In genomic region chr14:104659764-104660523, GRCh38 we compare ENCODE assay signal across 18 cellular contexts. TPM values are rescaled to one million over a fixed set of nuclear protein-coding genes. Genes with fewer than 3 reads are reported as not detected.
DNase-seq lines count a peak whose midpoint lies in the region; FAIRE-seq and TF ChIP-seq lines count a peak whose summit lies in the region.
"Had no signal": no experiment of that assay in that cellular context is flagged by ENCODE, and none has a peak within 500 bp of the region (broad histone marks: within the 10 kb centered on the region; RNA-seq: fewer than 3 reads in every experiment).

No MANE protein-coding gene starts in this region.

- H3K9ac ChIP-seq in BLaER1 = peak overlapping the region; percentile 78

- no peak for TF ChIP-seq POLR2A in esophagus muscularis mucosa (IDR thresholded peaks at IDR 0.05; ENCODE audit: low read depth)

- H3K36me3 ChIP-seq in BLaER1 = no peaks in the 10 kb centered on the region; the same call in 1 of the 2 replicates
- no peaks in the 10 kb centered on the region for H3K36me3 ChIP-seq in esophagus muscularis mucosa
- H3K36me3 ChIP-seq: SJSA1, tibial nerve had no signal

- intact Hi-C loops in esophagus muscularis mucosa (cut with DNase I) = no loop called here

- H3K27ac ChIP-seq in BLaER1 (peak overlapping the region; percentile 97), esophagus muscularis mucosa (replicated peaks in 1 of 4) (no peak overlapping the region)
- H3K27ac ChIP-seq: SJSA1 had no signal

- H4K20me1 ChIP-seq in BLaER1 = no peaks in the 10 kb centered on the region

- 40% methylated on average over 17 of the region's 43 CpGs for WGBS in esophagus muscularis mucosa

- H3K4me3 ChIP-seq in BLaER1 = peak overlapping the region; percentile 66
- H3K4me3 ChIP-seq in esophagus muscularis mucosa = no peak overlapping the region
- H3K4me3 ChIP-seq: SJSA1, tibial nerve had no signal

- H3K27me3 ChIP-seq in BLaER1 (no peaks in the 10 kb centered on the region), esophagus muscularis mucosa (peaks cover 0 to 40% (median 9%) of the 10 kb centered on the region in 4 donors)
- H3K27me3 ChIP-seq: SJSA1 had no signal

- no peak for TF ChIP-seq CTCF in esophagus muscularis mucosa (IDR thresholded peaks at IDR 0.05)

- H3K9me3 ChIP-seq in BLaER1 (peaks cover 11% of the 10 kb centered on the region; the same call in 1 of the 2 replicates), esophagus muscularis mucosa (peaks cover 0 to 7% (median 3%) of the 10 kb centered on the region in 4 donors)
- H3K9me3 ChIP-seq: SJSA1 had no signal

- no peak for DNase-seq in GM19239 (ENCODE audit: insufficient read length, low spot score)
- peak; percentile 79 for DNase-seq in NAMALWA (ENCODE audit: low spot score)
- peak; percentile 63 for DNase-seq in germinal center (ENCODE audit: low spot score)
- no peak for DNase-seq in activated gamma-delta T cell (lab: John Stamatoyannopoulos, UW)
- no peak for DNase-seq in esophagus muscularis mucosa (ENCODE audit: extremely low spot score)
- DNase-seq in iPS-NIHi7 (ENCODE audit: extremely low spot score) = no peak
- no peak for DNase-seq in activated CD4-positive, alpha-beta T cell treated with anti-CD3 and anti-CD28 coated beads for 48 hours
- DNase-seq: activated CD4-positive, alpha-beta T cell treated with anti-CD3 and anti-CD28 coated beads for 1 hour; NCI-H1105; NCI-H510A treated with DMSO at 0.1 percent for 48 hours; retina had no signal

- FAIRE-seq in GM19239 (lab: Jason Lieb, UNC) = peak; percentile 93
- FAIRE-seq: bronchial epithelial cell had no signal

- no peak for TF ChIP-seq EP300 in esophagus muscularis mucosa (IDR thresholded peaks at IDR 0.05)

- H3K4me2 ChIP-seq in BLaER1 = peak overlapping the region; percentile 100

- H3K4me1 ChIP-seq in BLaER1 = peaks cover 98% of the 10 kb centered on the region
- H3K4me1 ChIP-seq in esophagus muscularis mucosa = peaks cover 0 to 12% (median 3%) of the 10 kb centered on the region in 4 donors
- H3K4me1 ChIP-seq: SJSA1 had no signal

RNA-seq across cellular contexts. Expression of gene INF2, which starts 29.5 kb away (rescaled TPM):
- 100 to 1,000 TPM in 1 of 4 donors, 10 to 100 TPM in 3; 51.5 to 129 (median 66.7) TPM for total RNA-seq in esophagus muscularis mucosa

RNA-seq across cellular contexts. Expression of gene TMEM179, which starts 55.4 kb away (rescaled TPM):
- total RNA-seq in esophagus muscularis mucosa = 1 to 10 TPM; 1.4 to 4.2 (median 1.9) TPM
- total RNA-seq: bronchial epithelial cell, epithelial cell of proximal tubule, G401, mononuclear cell, SJSA1 had no signal

Comparison
In these comparisons a context has a peak if more than half of its experiments do, and no peak if none do; other contexts are left out.
1. DNase-seq: peak in NAMALWA (single experiment) and germinal center (single experiment); none in GM19239 (single experiment), activated gamma-delta T cell (single experiment), esophagus muscularis mucosa (single experiment), iPS-NIHi7 (single experiment) and activated CD4-positive, alpha-beta T cell treated with anti-CD3 and anti-CD28 coated beads for 48 hours (single experiment).